ENCODE assay signal across 2 cellular contexts in genomic region chr6:73516712-73517489, GRCh38.
TF ChIP-seq lines count a peak whose summit lies in the region.

No MANE protein-coding gene starts in this region.

TF ChIP-seq in PFSK-1, 5 proteins besides CTCF, POLR2A, EP300 and RAD21 (continued from another document):
- TF ChIP-seq REST (IDR thresholded peaks at IDR 0.05; ENCODE audit: insufficient read depth in 1 of 2, low read depth in 2 of 2, low read length in 2 of 2) (no peak), POLR2AphosphoS5 (IDR thresholded peaks at IDR 0.05; ENCODE audit: low read depth, low read length) (peak; percentile 83)

TF ChIP-seq in H1, 55 proteins besides CTCF, POLR2A, EP300 and RAD21 (continued from another document):
- peak; percentile 40; the same call in 1 of the 2 replicates for TF ChIP-seq USF2 (IDR thresholded peaks at IDR 0.05; ENCODE audit: low read length)
- no peak for TF ChIP-seq HDAC2 (IDR thresholded peaks at IDR 0.05; ENCODE audit: borderline replicate concordance in 1 of 2, low read depth in 2 of 2, low read length in 2 of 2)
- no peak for TF ChIP-seq TAF1 (IDR thresholded peaks at IDR 0.05; ENCODE audit: low read depth, low read length)
- TF ChIP-seq KDM4A (IDR thresholded peaks at IDR 0.05; ENCODE audit: low read depth, low read length, severe bottlenecking): peak; percentile 23
- TF ChIP-seq ZNF274 (IDR thresholded peaks at IDR 0.05; ENCODE audit: borderline replicate concordance, extremely low read depth, low read length): no peak
- TF ChIP-seq SP4 (IDR thresholded peaks at IDR 0.05; ENCODE audit: low read length): no peak
- TF ChIP-seq SUZ12 (IDR thresholded peaks at IDR 0.05; ENCODE audit: low read length): no peak
- TF ChIP-seq GTF2F1 (IDR thresholded peaks at IDR 0.05; ENCODE audit: borderline replicate concordance, low read depth, low read length): no peak
- TF ChIP-seq SIRT6 (IDR thresholded peaks at IDR 0.05; ENCODE audit: low read length): peak; percentile 93
- no peak for TF ChIP-seq RNF2 (IDR thresholded peaks at IDR 0.05; ENCODE audit: borderline replicate concordance, low read depth, low read length, missing control alignments, poor library complexity, severe bottlenecking)
- TF ChIP-seq CHD7 (IDR thresholded peaks at IDR 0.05; ENCODE audit: insufficient replicate concordance, low read length): peak; percentile 5
- TF ChIP-seq SIN3A (conservative IDR thresholded peaks at IDR 0.05 in 1 of 2, IDR thresholded peaks at IDR 0.05 in 1 of 2; ENCODE audit: low read depth in 1 of 2, low read length in 2 of 2): 0 out of 4 replicates have a peak, but pooled peaks of 1 of the 2 experiments have one; percentile 47
- no peak for TF ChIP-seq EGR1 (IDR thresholded peaks at IDR 0.05; ENCODE audit: borderline replicate concordance, low read depth, low read length)
- TF ChIP-seq TCF12 (IDR thresholded peaks at IDR 0.05; ENCODE audit: low read depth, low read length): no peak
- no peak for TF ChIP-seq SIX5 (IDR thresholded peaks at IDR 0.05; ENCODE audit: low read depth, low read length)
- peak; percentile 18; the same call in 1 of the 2 replicates for TF ChIP-seq NRF1 (IDR thresholded peaks at IDR 0.05; ENCODE audit: low read depth, low read length)
- peak; percentile 97; the same call in 1 of the 2 replicates for TF ChIP-seq POLR2AphosphoS5 (IDR thresholded peaks at IDR 0.05; ENCODE audit: low read depth, low read length)
- TF ChIP-seq CBX8 (IDR thresholded peaks at IDR 0.05; ENCODE audit: borderline replicate concordance, low read depth, low read length): no peak
- no peak for TF ChIP-seq KDM1A (IDR thresholded peaks at IDR 0.05; ENCODE audit: borderline replicate concordance, low read length)
- TF ChIP-seq SRF (IDR thresholded peaks at IDR 0.05; ENCODE audit: low read depth, low read length): no peak
- TF ChIP-seq KDM5A (IDR thresholded peaks at IDR 0.05; ENCODE audit: low read length): no peak
- 0 out of 2 replicates have a peak, but pooled peaks have one; percentile 55 for TF ChIP-seq ATF2 (IDR thresholded peaks at IDR 0.05; ENCODE audit: low read length)
- TF ChIP-seq EZH2 (IDR thresholded peaks at IDR 0.05; ENCODE audit: low read depth, low read length, severe bottlenecking): no peak
- no peak for TF ChIP-seq BCL11A (IDR thresholded peaks at IDR 0.05; ENCODE audit: low read depth in 2 of 2, low read length in 2 of 2)
- TF ChIP-seq CEBPB (IDR thresholded peaks at IDR 0.05; ENCODE audit: low read depth, low read length): no peak
- no peak for TF ChIP-seq JUN (IDR thresholded peaks at IDR 0.05; ENCODE audit: low read depth, low read length)
